8 cellular contexts compared by ENCODE assay signal in the genomic region with DNA sequence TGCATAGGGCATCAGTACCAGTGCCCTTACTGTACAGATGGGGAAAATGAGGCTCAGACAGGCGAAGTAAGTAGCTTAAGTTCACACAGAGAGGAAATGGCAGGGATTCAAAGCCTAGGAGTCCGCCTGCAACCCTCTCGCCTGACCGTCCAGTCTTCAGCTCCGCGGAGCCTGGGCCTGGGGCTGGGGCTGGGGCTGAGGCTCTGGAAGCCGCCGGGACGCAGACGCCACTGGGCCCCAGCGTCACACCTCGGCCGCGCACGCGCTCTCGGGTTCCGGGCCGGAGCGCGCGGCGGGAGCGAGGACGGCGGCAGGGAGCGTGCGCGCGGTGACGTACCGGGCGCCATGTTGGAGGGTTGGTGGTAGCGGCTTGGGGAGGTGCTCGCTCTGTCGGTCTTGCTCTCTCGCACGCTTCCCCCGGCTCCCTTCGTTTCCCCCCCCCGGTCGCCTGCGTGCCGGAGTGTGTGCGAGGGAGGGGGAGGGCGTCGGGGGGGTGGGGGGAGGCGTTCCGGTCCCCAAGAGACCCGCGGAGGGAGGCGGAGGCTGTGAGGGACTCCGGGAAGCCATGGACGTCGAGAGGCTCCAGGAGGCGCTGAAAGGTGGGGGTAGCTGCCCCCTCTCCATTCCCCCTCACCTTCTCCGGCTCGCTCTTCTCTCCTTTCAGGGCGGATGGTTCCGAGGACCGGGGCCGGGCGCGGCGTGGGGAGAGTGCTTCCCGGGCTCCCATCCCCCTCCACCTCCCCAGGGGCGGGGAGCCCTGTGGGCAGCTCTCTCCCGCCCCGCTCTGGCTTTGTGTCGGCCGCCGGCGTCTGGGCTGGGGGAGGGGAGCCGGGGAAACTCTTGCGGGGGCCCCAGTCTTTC. TPM values are rescaled to one million over a fixed set of nuclear protein-coding genes. Genes with fewer than 3 reads are reported as not detected.
DNase-seq lines count a peak whose midpoint lies in the region; ATAC-seq, FAIRE-seq and TF ChIP-seq lines count a peak whose summit lies in the region.

A gene with protein sequence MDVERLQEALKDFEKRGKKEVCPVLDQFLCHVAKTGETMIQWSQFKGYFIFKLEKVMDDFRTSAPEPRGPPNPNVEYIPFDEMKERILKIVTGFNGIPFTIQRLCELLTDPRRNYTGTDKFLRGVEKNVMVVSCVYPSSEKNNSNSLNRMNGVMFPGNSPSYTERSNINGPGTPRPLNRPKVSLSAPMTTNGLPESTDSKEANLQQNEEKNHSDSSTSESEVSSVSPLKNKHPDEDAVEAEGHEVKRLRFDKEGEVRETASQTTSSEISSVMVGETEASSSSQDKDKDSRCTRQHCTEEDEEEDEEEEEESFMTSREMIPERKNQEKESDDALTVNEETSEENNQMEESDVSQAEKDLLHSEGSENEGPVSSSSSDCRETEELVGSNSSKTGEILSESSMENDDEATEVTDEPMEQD (plus strand): TSS at position 339 of the 861 bp plus-strand sequence. CDS start 227 bp downstream, at position 566.

- FAIRE-seq in H1 (lab: Jason Lieb, UNC) = no peak

- peak within 1 kb of the TSS; percentile 94 for H3K4ac ChIP-seq in H1 (replicated peaks; ENCODE audit: insufficient read length, low read depth, low read length)

- no peak for TF ChIP-seq RAD21 in H1 (IDR thresholded peaks at IDR 0.05 in 1 of 2, conservative IDR thresholded peaks at IDR 0.05 in 1 of 2; ENCODE audit: low read depth in 2 of 2, low read length in 2 of 2)

- peak within 1 kb of the TSS; percentile 64 for H3K4me3 ChIP-seq in CD8-positive, alpha-beta memory T cell (ENCODE audit: low read length)
- H3K4me3 ChIP-seq in H1 (ENCODE audit: extremely low read depth in 1 of 4, insufficient read depth in 2 of 4, low read depth in 3 of 4, low read length in 4 of 4) = peak within 1 kb of the TSS; percentile 89 to 100 (median 95)

- no peaks in the 10 kb centered on the region for H3K79me1 ChIP-seq in H1 (ENCODE audit: low read depth, low read length)

- POLR2A ChIA-PET in CD8-positive, alpha-beta memory T cell (lab: Charles Lee) = interaction anchor here (0.9 kb wide), 1 partner anchor 30 kb away, joined by 5 read pairs; no protein-coding TSS in a partner anchor
- POLR2A ChIA-PET in H1 (lab: Charles Lee; ENCODE audit: partially characterized antibody) = interaction anchor here (0.6 to 3.8 kb wide), 31 partner anchors 9 to 109 kb away, joined by 3 to 16 read pairs (median 4); a partner anchor contains a TSS

- H2BK120ac ChIP-seq in H1 (replicated peaks; ENCODE audit: low read depth, low read length) = peak within 1 kb of the TSS; percentile 50

- H4K20me1 ChIP-seq in H1 (replicated peaks in 1 of 2; ENCODE audit: control insufficient read depth in 1 of 2, insufficient read depth in 2 of 2, low read length in 2 of 2) = peaks cover 18% of the 10 kb centered on the region in 2 experiments

- H3K9ac ChIP-seq in H1 (replicated peaks in 1 of 4; ENCODE audit: extremely low read depth in 1 of 4, low read depth in 3 of 4, low read length in 3 of 4) = peak within 1 kb of the TSS; percentile 91 to 97 (median 96)

- peak within 1 kb of the TSS; percentile 91 for H4K91ac ChIP-seq in H1 (replicated peaks; ENCODE audit: insufficient read length, low read length)

- 0 out of 2 replicates have a peak, but pooled peaks cover 4% of the 10 kb centered on the region for H3K23me2 ChIP-seq in H1 (ENCODE audit: low read depth, low read length)

- TF ChIP-seq POLR2A in H1 (IDR thresholded peaks at IDR 0.05; ENCODE audit: control extremely low read depth in 1 of 2, low read depth in 2 of 2, low read length in 2 of 2) = peak; percentile 92 to 98

- no peaks in the 10 kb centered on the region for H3K27me3 Mint-ChIP-seq in CD8-positive, alpha-beta memory T cell

- H3K79me2 ChIP-seq in H1 (ENCODE audit: control insufficient read depth in 1 of 2, insufficient read depth in 2 of 2, low read length in 2 of 2) = peaks cover 35 to 46% of the 10 kb centered on the region in 2 experiments

- H3K4me2 ChIP-seq in H1 (ENCODE audit: insufficient read depth in 1 of 2, low read depth in 2 of 2, low read length in 2 of 2) = peak within 1 kb of the TSS; percentile 79 to 87

- 3% methylated on average over 34 of the region's 75 CpGs; no CpG with 5 or more reads in 1 of the 2 experiments for WGBS in H1 (ENCODE audit: extremely low coverage in 1 of 2, insufficient coverage in 1 of 2, insufficient read length in 1 of 2, insufficient replicate concordance in 2 of 2, low coverage in 1 of 2, low lambda C conversion rate in 2 of 2, missing lambda C conversion rate in 1 of 2), 2 experiments

- H3K4me1 Mint-ChIP-seq in CD8-positive, alpha-beta memory T cell = peaks cover 40 to 51% (median 44%) of the 10 kb centered on the region in 3 donors

- DNase-seq in CD8-positive, alpha-beta memory T cell = peak; percentile 86 to 95 (median 94)
- peak; percentile 78 for DNase-seq in NK-92 treated with Interleukin-12 subunit alpha and Interleukin-12 subunit beta, amount 100 ng/mL, for 24 hours (lab: John Stamatoyannopoulos, UW)
- DNase-seq in activated CD8-positive, alpha-beta memory T cell treated with anti-CD3 and anti-CD28 coated beads for 48 hours (ENCODE audit: low read depth in 2 of 3, low spot score in 2 of 3) = peak; percentile 76 to 82 (median 81)
- peak; percentile 57 to 94 for DNase-seq in H1 (ENCODE audit: low read depth in 1 of 2, low spot score in 2 of 2)
- DNase-seq in mesenteric fat pad (ENCODE audit: low spot score) = peak; percentile 97
- DNase-seq in stimulated activated CD8-positive, alpha-beta memory T cell treated with anti-CD3 and anti-CD28 coated beads, Interleukin-15, amount 100 ng/mL, for 24 hours (ENCODE audit: low read depth) = peak; percentile 87

- no peak within 1 kb of the TSS for H3K14ac ChIP-seq in H1 (ENCODE audit: insufficient read length)

- no peaks in the 10 kb centered on the region for H3K9me3 Mint-ChIP-seq in CD8-positive, alpha-beta memory T cell

- H3K4me3 Mint-ChIP-seq in CD8-positive, alpha-beta memory T cell = peak within 1 kb of the TSS; percentile 83 to 94 (median 90)

- H2AFZ ChIP-seq in H1 (ENCODE audit: low read length) = peak within 1 kb of the TSS; percentile 90

- peak within 1 kb of the TSS; percentile 73 for H3K56ac ChIP-seq in H1 (replicated peaks; ENCODE audit: insufficient read length, low read depth, low read length)

- H3K27ac Mint-ChIP-seq in CD8-positive, alpha-beta memory T cell = peak within 1 kb of the TSS; percentile 80 to 98 (median 92)

- peaks cover 1% of the 10 kb centered on the region for H3K36me3 ChIP-seq in CD8-positive, alpha-beta memory T cell (ENCODE audit: insufficient read depth, low read length)
- H3K36me3 ChIP-seq in H1 (ENCODE audit: control insufficient read depth in 2 of 4, insufficient read depth in 4 of 4, low read length in 3 of 4) = peaks cover 6 to 37% (median 12%) of the 10 kb centered on the region in 4 experiments; a peak in 5 of 8 replicates

- peak within 1 kb of the TSS; percentile 71 for H3K27ac ChIP-seq in CD8-positive, alpha-beta memory T cell (ENCODE audit: low read depth, low read length)
- H3K27ac ChIP-seq in H1 (ENCODE audit: low read depth, low read length) = peak within 1 kb of the TSS; percentile 98

- H3K9me3 ChIP-seq in CD8-positive, alpha-beta memory T cell (ENCODE audit: low read length) = no peaks in the 10 kb centered on the region
- no peaks in the 10 kb centered on the region for H3K9me3 ChIP-seq in H1 (ENCODE audit: insufficient read depth in 2 of 2, low read depth in 1 of 2, low read length in 1 of 2)

- ATAC-seq in GM19397 (IDR thresholded peaks at IDR 0.05; ENCODE audit: unreplicated experiment) (peak; percentile 94), HG03565 (IDR thresholded peaks at IDR 0.05; ENCODE audit: unreplicated experiment) (peak; percentile 80)

- CTCF ChIA-PET in CD8-positive, alpha-beta memory T cell (lab: Charles Lee) = interaction anchor here (0.8 to 1.6 kb wide), 6 partner anchors 10 to 416 kb away, joined by 3 to 4 read pairs (median 4); no protein-coding TSS in a partner anchor
- CTCF ChIA-PET in H1 (lab: Charles Lee; ENCODE audit: partially characterized antibody) = interaction anchor here (0.6 to 3.5 kb wide), 9 partner anchors 9 to 50 kb away, joined by 3 to 13 read pairs (median 4); no protein-coding TSS in a partner anchor

- H3K23ac ChIP-seq in H1 (ENCODE audit: insufficient read length) = no peak within 1 kb of the TSS

- peak within 1 kb of the TSS; percentile 98 for H2AK5ac ChIP-seq in H1 (ENCODE audit: low read depth, low read length)

- H2BK12ac ChIP-seq in H1 (ENCODE audit: low read depth, low read length) = peak within 1 kb of the TSS; percentile 88

- peak within 1 kb of the TSS; percentile 98 for H4K5ac ChIP-seq in H1 (ENCODE audit: insufficient read length, low read depth, low read length)

- TF ChIP-seq CTCF in H1 (IDR thresholded peaks at IDR 0.05; ENCODE audit: control extremely low read depth in 1 of 3, insufficient read depth in 1 of 3, low read depth in 1 of 3, low read length in 3 of 3) = no peak

- peak within 1 kb of the TSS; percentile 96 for H2BK5ac ChIP-seq in H1 (ENCODE audit: low read depth, low read length)

- peak within 1 kb of the TSS; percentile 98; the same call in 1 of the 2 replicates for H2BK15ac ChIP-seq in H1 (ENCODE audit: low read length)

- H3K36me3 Mint-ChIP-seq in CD8-positive, alpha-beta memory T cell = peaks cover 0 to 34% (median 5%) of the 10 kb centered on the region in 3 donors

- H2BK20ac ChIP-seq in H1 (ENCODE audit: low read length) = no peak within 1 kb of the TSS

- TF ChIP-seq EP300 in H1 (IDR thresholded peaks at IDR 0.05; ENCODE audit: borderline replicate concordance in 1 of 2, low read depth in 2 of 2, low read length in 2 of 2) = 0 out of 3 replicates have a peak, but pooled peaks of 1 of the 2 experiments have one; percentile 45

- H3K27me3 ChIP-seq in CD8-positive, alpha-beta memory T cell (ENCODE audit: insufficient read depth, low read length, poor library complexity, severe bottlenecking) = no peaks in the 10 kb centered on the region
- H3K27me3 ChIP-seq in H1 (replicated peaks in 1 of 4; ENCODE audit: control insufficient read depth in 3 of 4, extremely low read depth in 1 of 4, insufficient read depth in 3 of 4, low read length in 3 of 4) = no peaks in the 10 kb centered on the region

- peaks cover 43% of the 10 kb centered on the region for H3K4me1 ChIP-seq in CD8-positive, alpha-beta memory T cell (ENCODE audit: insufficient read depth, low read length)
- peaks cover 0 to 6% (median 2%) of the 10 kb centered on the region in 4 experiments; a peak in 5 of 7 replicates for H3K4me1 ChIP-seq in H1 (replicated peaks in 1 of 4; ENCODE audit: control insufficient read depth in 3 of 4, insufficient read depth in 4 of 4, low read length in 3 of 4)

- peak within 1 kb of the TSS; percentile 99 for H4K8ac ChIP-seq in H1 (ENCODE audit: extremely low read depth, insufficient read depth, low read length)

- H3K18ac ChIP-seq in H1 (ENCODE audit: extremely low read depth, low read length) = peak within 1 kb of the TSS; percentile 99

RNA-seq across cellular contexts. Expression of the gene that starts here (rescaled TPM):
- 100 to 1,000 TPM; 115 to 122 TPM for total RNA-seq in CD8-positive, alpha-beta memory T cell
- polyA plus RNA-seq in CD8-positive, alpha-beta memory T cell = 45.8 TPM
- 89.9 and 91.9 TPM in 2 replicates for total RNA-seq in H1 (2021; fragmentation: NEBNext Ultra II Directional; extraction: Animal tissue kit (Norgen Biotek cat#: 25700))
- 4.5 and 11.5 TPM in 2 replicates for polyA plus RNA-seq in H1 (2011; rRNA removed)
- 14.8 TPM for polyA plus RNA-seq in H1 (2011; cell fraction: cytosol; rRNA removed)
- polyA plus RNA-seq in H1 (2011; cell fraction: nucleus; rRNA removed) = 4.4 TPM
- polyA plus RNA-seq in H1 (2012, experiment 1 of 2) = 37.3 to 80.4 TPM (median 43.7 TPM) in 4 replicates
- polyA plus RNA-seq in H1 (2012, experiment 2 of 2) = 2.4 TPM
- 29.1 TPM for polyA plus RNA-seq in H1 (2013, experiment 1 of 2)
- polyA plus RNA-seq in H1 (2013, experiment 2 of 2) = 26.7 TPM
- polyA minus RNA-seq in H1 (2011; rRNA and poly(A)+ RNA removed) = 12.9 and 13.9 TPM in 2 replicates
- polyA minus RNA-seq in H1 (2011; cell fraction: cytosol; rRNA and poly(A)+ RNA removed) = 22.4 TPM
- polyA minus RNA-seq in H1 (2011; cell fraction: nucleus; rRNA and poly(A)+ RNA removed) = 30.7 TPM
- 82.1 TPM for total RNA-seq in mesenteric fat pad

Comparison
In these comparisons a context has a peak if more than half of its experiments do, and no peak if none do; other contexts are left out.
1. Peak in every context shown above with its lines: DNase-seq, ATAC-seq, H3K4me3 ChIP-seq and H3K27ac ChIP-seq.